18 cellular contexts compared by ENCODE assay signal in the genomic region with DNA sequence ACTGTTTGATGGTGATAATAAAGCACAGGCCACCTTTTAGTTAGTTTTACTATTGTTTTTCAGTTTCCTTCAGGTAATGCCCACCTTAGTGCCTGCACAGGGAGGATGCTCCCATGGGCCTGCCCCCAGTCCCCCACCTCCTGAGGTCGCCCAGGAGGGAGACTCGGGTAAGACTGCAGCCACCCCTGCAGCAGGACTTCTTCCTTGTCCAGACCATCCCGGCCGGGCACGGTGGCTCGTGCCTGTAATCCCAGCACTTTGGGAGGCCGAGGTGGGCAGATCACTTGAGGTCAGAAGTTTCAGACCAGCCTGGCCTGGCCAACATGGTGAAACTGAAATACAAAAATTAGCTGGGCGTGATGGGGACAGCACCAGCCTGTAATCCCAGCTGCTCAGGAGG.
"Had no signal": no experiment of that assay in that cellular context is flagged by ENCODE, and none has a peak within 500 bp of the region (broad histone marks: within the 10 kb centered on the region; RNA-seq: fewer than 3 reads in every experiment).

No MANE protein-coding gene starts in this region.

- H3K36me3 ChIP-seq: colonic mucosa, esophagus muscularis mucosa, gastrocnemius medialis, heart right ventricle, left lung, lower lobe of right lung had no signal

- H3K4me1 ChIP-seq: colonic mucosa, foreskin keratinocyte, gastrocnemius medialis had no signal

- DNase-seq: colonic mucosa; cortex of kidney; effector CD8-positive, alpha-beta T cell; effector memory CD8-positive, alpha-beta T cell; endodermal cell; foreskin keratinocyte; gastrocnemius medialis; glutamatergic neuron; head of caudate nucleus; heart right ventricle; hippocampal formation; left cardiac atrium; left lung; lower lobe of right lung; mesenchymal stem cell; mucosa of descending colon; naive B cell had no signal

- H3K27me3 ChIP-seq: colonic mucosa, esophagus muscularis mucosa, foreskin keratinocyte, gastrocnemius medialis, heart right ventricle, left lung had no signal

- H3K4me3 ChIP-seq: colonic mucosa, esophagus muscularis mucosa, gastrocnemius medialis, heart right ventricle, left lung, lower lobe of right lung, mucosa of descending colon had no signal

- H3K27ac ChIP-seq: colonic mucosa, esophagus muscularis mucosa, foreskin keratinocyte, gastrocnemius medialis, heart right ventricle, left lung, lower lobe of right lung had no signal

- ATAC-seq: effector memory CD8-positive, alpha-beta T cell; foreskin keratinocyte; left lung; lower lobe of right lung; mucosa of descending colon had no signal

- H3K9me3 ChIP-seq: colonic mucosa, esophagus muscularis mucosa, gastrocnemius medialis, heart right ventricle, left lung, lower lobe of right lung, mucosa of descending colon had no signal
